Comparison of ENCODE assay signal across 1 cellular context in genomic region chr16:89408315-89408714, GRCh38.
TF ChIP-seq lines count a peak whose summit lies in the region.

No MANE protein-coding gene starts in this region.

TF ChIP-seq in SK-N-SH treated with all-trans-retinoic acid at 6 μM for 48 hours, 23 proteins besides CTCF, POLR2A, EP300 and RAD21 (continued from another document):
- no peak for TF ChIP-seq POU6F1 (CRISPR knock-in tag; IDR thresholded peaks at IDR 0.05; ENCODE audit: borderline replicate concordance, low read depth)
- TF ChIP-seq, protein P1, sequence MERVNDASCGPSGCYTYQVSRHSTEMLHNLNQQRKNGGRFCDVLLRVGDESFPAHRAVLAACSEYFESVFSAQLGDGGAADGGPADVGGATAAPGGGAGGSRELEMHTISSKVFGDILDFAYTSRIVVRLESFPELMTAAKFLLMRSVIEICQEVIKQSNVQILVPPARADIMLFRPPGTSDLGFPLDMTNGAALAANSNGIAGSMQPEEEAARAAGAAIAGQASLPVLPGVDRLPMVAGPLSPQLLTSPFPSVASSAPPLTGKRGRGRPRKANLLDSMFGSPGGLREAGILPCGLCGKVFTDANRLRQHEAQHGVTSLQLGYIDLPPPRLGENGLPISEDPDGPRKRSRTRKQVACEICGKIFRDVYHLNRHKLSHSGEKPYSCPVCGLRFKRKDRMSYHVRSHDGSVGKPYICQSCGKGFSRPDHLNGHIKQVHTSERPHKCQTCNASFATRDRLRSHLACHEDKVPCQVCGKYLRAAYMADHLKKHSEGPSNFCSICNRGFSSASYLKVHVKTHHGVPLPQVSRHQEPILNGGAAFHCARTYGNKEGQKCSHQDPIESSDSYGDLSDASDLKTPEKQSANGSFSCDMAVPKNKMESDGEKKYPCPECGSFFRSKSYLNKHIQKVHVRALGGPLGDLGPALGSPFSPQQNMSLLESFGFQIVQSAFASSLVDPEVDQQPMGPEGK (CRISPR knock-in tag; IDR thresholded peaks at IDR 0.05; ENCODE audit: borderline replicate concordance): no peak
- TF ChIP-seq ZFP30 (CRISPR knock-in tag; IDR thresholded peaks at IDR 0.05): no peak
